1 cellular context compared by ENCODE assay signal in genomic region chr4:52979821-52980590, GRCh38.
TF ChIP-seq lines count a peak whose summit lies in the region.

No MANE protein-coding gene starts in this region.

TF ChIP-seq in IMR-90, 13 proteins besides CTCF, POLR2A, EP300 and RAD21:
- TF ChIP-seq MAFK (IDR thresholded peaks at IDR 0.05; ENCODE audit: low read depth, low read length) (no peak), CEBPB (IDR thresholded peaks at IDR 0.05; ENCODE audit: low read depth, low read length) (no peak), CHD1 (IDR thresholded peaks at IDR 0.05; ENCODE audit: low read depth, low read length) (no peak), BHLHE40 (IDR thresholded peaks at IDR 0.05; ENCODE audit: low read depth, low read length) (no peak), SMC3 (IDR thresholded peaks at IDR 0.05; ENCODE audit: low read depth, low read length) (no peak), RCOR1 (IDR thresholded peaks at IDR 0.05; ENCODE audit: insufficient replicate concordance, low read length) (no peak), FOS (IDR thresholded peaks at IDR 0.05; ENCODE audit: low read depth, low read length) (no peak), MXI1 (IDR thresholded peaks at IDR 0.05; ENCODE audit: borderline replicate concordance, low read depth, low read length) (no peak), MAZ (IDR thresholded peaks at IDR 0.05; ENCODE audit: borderline replicate concordance, low read depth, low read length) (no peak), NFE2L2 (IDR thresholded peaks at IDR 0.05; ENCODE audit: low read depth, low read length) (no peak), RFX5 (IDR thresholded peaks at IDR 0.05; ENCODE audit: low read depth, low read length) (no peak)
- TF ChIP-seq, protein P1, sequence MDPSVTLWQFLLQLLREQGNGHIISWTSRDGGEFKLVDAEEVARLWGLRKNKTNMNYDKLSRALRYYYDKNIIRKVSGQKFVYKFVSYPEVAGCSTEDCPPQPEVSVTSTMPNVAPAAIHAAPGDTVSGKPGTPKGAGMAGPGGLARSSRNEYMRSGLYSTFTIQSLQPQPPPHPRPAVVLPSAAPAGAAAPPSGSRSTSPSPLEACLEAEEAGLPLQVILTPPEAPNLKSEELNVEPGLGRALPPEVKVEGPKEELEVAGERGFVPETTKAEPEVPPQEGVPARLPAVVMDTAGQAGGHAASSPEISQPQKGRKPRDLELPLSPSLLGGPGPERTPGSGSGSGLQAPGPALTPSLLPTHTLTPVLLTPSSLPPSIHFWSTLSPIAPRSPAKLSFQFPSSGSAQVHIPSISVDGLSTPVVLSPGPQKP (IDR thresholded peaks at IDR 0.05; ENCODE audit: borderline replicate concordance, low read depth, low read length): no peak
- TF ChIP-seq, protein P2, sequence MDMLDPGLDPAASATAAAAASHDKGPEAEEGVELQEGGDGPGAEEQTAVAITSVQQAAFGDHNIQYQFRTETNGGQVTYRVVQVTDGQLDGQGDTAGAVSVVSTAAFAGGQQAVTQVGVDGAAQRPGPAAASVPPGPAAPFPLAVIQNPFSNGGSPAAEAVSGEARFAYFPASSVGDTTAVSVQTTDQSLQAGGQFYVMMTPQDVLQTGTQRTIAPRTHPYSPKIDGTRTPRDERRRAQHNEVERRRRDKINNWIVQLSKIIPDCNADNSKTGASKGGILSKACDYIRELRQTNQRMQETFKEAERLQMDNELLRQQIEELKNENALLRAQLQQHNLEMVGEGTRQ (IDR thresholded peaks at IDR 0.05; ENCODE audit: low read depth, low read length): no peak
